In genomic region chr6:116615937-116616756, GRCh38 we compare ENCODE assay signal across 8 cellular contexts.
DNase-seq lines count a peak whose midpoint lies in the region; ATAC-seq and TF ChIP-seq lines count a peak whose summit lies in the region.

Gene RSPH4A, plus strand, starts transcription at chr6:116616479. Its CDS starts 145 bp downstream, at chr6:116616624.

- peak; percentile 28 for TF ChIP-seq CTCF in AG09319 (IDR thresholded peaks at IDR 0.05; ENCODE audit: low read depth, low read length)

- ATAC-seq in HG03432 (IDR thresholded peaks at IDR 0.05; ENCODE audit: unreplicated experiment): peak; percentile 99

- peak; percentile 82 for DNase-seq in AG09319 (ENCODE audit: extremely low read depth, low read depth)
- peak; percentile 72 for DNase-seq in GM19238 (ENCODE audit: insufficient read length, low spot score)
- DNase-seq in NCI-H446 treated with DMSO at 0.1 percent for 48 hours (lab: John Stamatoyannopoulos, UW): peak; percentile 33
- DNase-seq in activated CD4-positive, alpha-beta T cell treated with anti-CD3 and anti-CD28 coated beads for 48 hours: peak; percentile 80
- peak; percentile 99 for DNase-seq in left kidney (ENCODE audit: low read depth, low spot score)
- DNase-seq in stimulated activated CD4-positive, alpha-beta T cell treated with anti-CD3 and anti-CD28 coated beads, Interleukin-1b, Interleukin-23, amount 100 ng/mL, for 48 hours: peak; percentile 75

- H3K27me3 Mint-ChIP-seq in dendritic cell treated with granulocyte-macrophage colony-stimulating factor and Interleukin-4, amounts not matched to agents 40 ng/mL and 50 ng/mL, for 4 days: peaks cover 26% of the 10 kb centered on the region

- H3K27ac Mint-ChIP-seq in dendritic cell treated with granulocyte-macrophage colony-stimulating factor and Interleukin-4, amounts not matched to agents 40 ng/mL and 50 ng/mL, for 4 days: peak within 1 kb of the TSS; percentile 4

- intact Hi-C loops in dendritic cell treated with granulocyte-macrophage colony-stimulating factor and Interleukin-4, amounts not matched to agents 40 ng/mL and 50 ng/mL, for 4 days (cut with micrococcal nuclease): no loop called here

- no peaks in the 10 kb centered on the region for H3K36me3 Mint-ChIP-seq in dendritic cell treated with granulocyte-macrophage colony-stimulating factor and Interleukin-4, amounts not matched to agents 40 ng/mL and 50 ng/mL, for 4 days (ENCODE audit: low read depth)

- peak within 1 kb of the TSS; percentile 80 for H3K4me3 Mint-ChIP-seq in dendritic cell treated with granulocyte-macrophage colony-stimulating factor and Interleukin-4, amounts not matched to agents 40 ng/mL and 50 ng/mL, for 4 days

- peaks cover 12% of the 10 kb centered on the region for H3K4me1 Mint-ChIP-seq in dendritic cell treated with granulocyte-macrophage colony-stimulating factor and Interleukin-4, amounts not matched to agents 40 ng/mL and 50 ng/mL, for 4 days (ENCODE audit: low read depth)

- no peaks in the 10 kb centered on the region for H3K9me3 Mint-ChIP-seq in dendritic cell treated with granulocyte-macrophage colony-stimulating factor and Interleukin-4, amounts not matched to agents 40 ng/mL and 50 ng/mL, for 4 days

Comparison
In these comparisons a context has a peak if more than half of its experiments do, and no peak if none do; other contexts are left out.
1. Peak in every context shown above with its lines: DNase-seq and ATAC-seq.
2. DNase-seq: peak in every context shown above with its lines; median percentile 99 in left kidney; 82 in AG09319; 80 in activated CD4-positive, alpha-beta T cell treated with anti-CD3 and anti-CD28 coated beads for 48 hours; 75 in stimulated activated CD4-positive, alpha-beta T cell treated with anti-CD3 and anti-CD28 coated beads, Interleukin-1b, Interleukin-23, amount 100 ng/mL, for 48 hours; 72 in GM19238; 33 in NCI-H446 treated with DMSO at 0.1 percent for 48 hours.